ENCODE assay signal across 11 cellular contexts in the genomic region with DNA sequence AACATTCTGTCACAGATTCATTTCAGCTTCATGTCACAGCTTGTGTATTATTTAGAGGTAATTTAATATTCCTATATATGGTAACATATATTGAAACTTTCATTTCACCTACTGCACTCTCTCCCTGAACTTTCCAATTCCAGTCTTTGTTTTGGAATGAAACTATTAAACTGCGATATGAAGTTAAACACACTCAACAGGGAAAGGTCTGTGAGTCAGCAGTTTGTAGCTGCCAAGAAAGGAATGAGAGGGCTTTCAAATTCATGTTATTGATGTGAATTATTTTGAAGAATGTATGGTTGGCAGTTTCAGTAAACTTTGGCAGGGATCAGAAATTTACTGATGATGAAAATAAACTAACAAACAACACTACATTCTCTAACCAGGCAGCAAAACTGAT.
"Had no signal": no experiment of that assay in that cellular context is flagged by ENCODE, and none has a peak within 500 bp of the region (broad histone marks: within the 10 kb centered on the region; RNA-seq: fewer than 3 reads in every experiment).

No MANE protein-coding gene starts in this region.

- H3K4me3 ChIP-seq: right lobe of liver had no signal

- DNase-seq: activated CD4-positive, alpha-beta T cell treated with anti-CD3 and anti-CD28 coated beads, Interleukin-2, amount 10 ng/mL, durations not matched to agents 7 days and 5 days; activated CD4-positive, CD25-positive, alpha-beta regulatory T cell; activated naive CD4-positive, alpha-beta T cell treated with anti-CD3 and anti-CD28 coated beads, Interleukin-2, amount 10 ng/mL, durations not matched to agents 7 days and 5 days; activated T-cell treated with anti-CD3 and anti-CD28 coated beads for 4 hours; hypothalamus; left cardiac atrium; natural killer cell; right lobe of liver; stimulated activated naive CD4-positive, alpha-beta T cell treated with Interleukin-2 at 50 U/mL for 16 hours; trophoblast cell had no signal

- ATAC-seq: activated T-helper 17 cell treated with anti-CD3 and anti-CD28 coated beads, Interleukin-2, amount 50 U/mL, for 72 hours; left cardiac atrium; natural killer cell had no signal
